In genomic region chr14:91187271-91187670, GRCh38 we compare ENCODE assay signal across 25 cellular contexts.
"Had no signal": no experiment of that assay in that cellular context is flagged by ENCODE, and none has a peak within 500 bp of the region (broad histone marks: within the 10 kb centered on the region; RNA-seq: fewer than 3 reads in every experiment).

No MANE protein-coding gene starts in this region.

- H3K9me3 Mint-ChIP-seq: immature natural killer cell; natural killer cell; nephron progenitor cell; neural progenitor cell; stimulated activated naive CD8-positive, alpha-beta T cell treated with anti-CD3 and anti-CD28 coated beads, Interleukin-15, amount 100 ng/mL, for 72 hours; type B pancreatic cell had no signal

- H3K27me3 ChIP-seq: left lung, neural progenitor cell, ovary, right atrium auricular region, right lobe of liver, tibial nerve, uterus had no signal

- H3K27me3 Mint-ChIP-seq: progenitor cell of endocrine pancreas; stimulated activated naive CD8-positive, alpha-beta T cell treated with anti-CD3 and anti-CD28 coated beads, Interleukin-15, amount 100 ng/mL, for 72 hours; type B pancreatic cell had no signal

- H3K9ac ChIP-seq: neural progenitor cell had no signal

- H3K4me1 Mint-ChIP-seq: nephron progenitor cell; neural progenitor cell; stimulated activated naive CD8-positive, alpha-beta T cell treated with anti-CD3 and anti-CD28 coated beads, Interleukin-15, amount 100 ng/mL, for 72 hours had no signal

- H3K4me3 Mint-ChIP-seq: immature natural killer cell; natural killer cell; nephron progenitor cell; neural progenitor cell; stimulated activated naive CD8-positive, alpha-beta T cell treated with anti-CD3 and anti-CD28 coated beads, Interleukin-15, amount 100 ng/mL, for 72 hours; type B pancreatic cell had no signal

- H3K27ac ChIP-seq: left lung, lower lobe of right lung, neural progenitor cell, ovary, right atrium auricular region, right lobe of liver, tibial nerve, uterus had no signal

- H3K4me2 ChIP-seq: neural progenitor cell, smooth muscle cell had no signal

- H3K36me3 ChIP-seq: neural progenitor cell, ovary, uterus had no signal

- DNase-seq: hippocampal formation; immature natural killer cell; kidney; left colon; left lung; lower lobe of right lung; mesenchymal stem cell; natural killer cell; nephron progenitor cell; ovary; stimulated activated CD4-positive, alpha-beta T cell treated with anti-CD3 and anti-CD28 coated beads, Interleukin-1b, Interleukin-23, amount 100 ng/mL, for 48 hours; stimulated activated CD4-positive, alpha-beta T cell treated with anti-CD3 and anti-CD28 coated beads, Interleukin-2, amount 100 ng/mL, for 48 hours; stimulated activated CD4-positive, alpha-beta T cell treated with anti-CD3 and anti-CD28 coated beads, Interleukin-4, amount 100 ng/mL, for 4 hours; stimulated activated CD8-positive, alpha-beta memory T cell treated with anti-CD3 and anti-CD28 coated beads, Interleukin-4, amount 100 ng/mL, for 48 hours; stimulated activated naive CD4-positive, alpha-beta T cell treated with Interleukin-2 at 50 U/mL for 16 hours; stimulated activated naive CD8-positive, alpha-beta T cell treated with anti-CD3 and anti-CD28 coated beads, Interleukin-15, amount 100 ng/mL, for 72 hours; substantia nigra; uterus had no signal

- H2AFZ ChIP-seq: neural progenitor cell had no signal

- H3K27ac Mint-ChIP-seq: nephron progenitor cell, neural progenitor cell, progenitor cell of endocrine pancreas, type B pancreatic cell had no signal

- H3K4me1 ChIP-seq: left lung, lower lobe of right lung, neural progenitor cell, right atrium auricular region, right lobe of liver, tibial nerve, uterus had no signal

- H3K4me3 ChIP-seq: left lung, lower lobe of right lung, neural progenitor cell, ovary, right atrium auricular region, right lobe of liver, smooth muscle cell, tibial nerve, uterus had no signal

- H3K9me3 ChIP-seq: left lung, lower lobe of right lung, ovary, right atrium auricular region, right lobe of liver, tibial nerve, uterus had no signal

- ATAC-seq: left colon; left lung; lower lobe of right lung; natural killer cell; stimulated activated naive CD8-positive, alpha-beta T cell treated with anti-CD3 and anti-CD28 coated beads, Interleukin-15, amount 100 ng/mL, for 72 hours had no signal
